ENCODE assay signal across 29 cellular contexts in the genomic region with DNA sequence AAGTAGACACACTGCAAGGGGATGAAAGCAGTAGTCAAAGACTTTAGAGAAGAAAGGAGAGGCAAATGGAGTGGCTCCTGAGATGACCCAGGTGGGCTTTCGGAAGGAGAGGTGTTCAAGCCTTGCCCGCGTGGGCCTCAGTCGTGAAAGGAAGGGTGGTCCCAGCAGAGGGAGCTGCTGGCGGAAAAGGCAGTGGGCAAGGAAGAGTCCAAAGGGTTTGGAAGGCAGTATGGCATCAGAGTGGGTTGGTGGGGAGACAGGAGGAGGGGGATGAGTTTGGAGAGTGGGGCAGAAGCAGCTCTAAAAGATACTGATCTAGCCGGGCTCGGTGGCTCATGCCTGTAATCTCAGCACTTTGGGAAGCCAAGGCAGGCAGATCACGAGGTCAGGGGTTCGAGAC.
"Had no signal": no experiment of that assay in that cellular context is flagged by ENCODE, and none has a peak within 500 bp of the region (broad histone marks: within the 10 kb centered on the region; RNA-seq: fewer than 3 reads in every experiment).

No MANE protein-coding gene starts in this region.

- H3K4me1 Mint-ChIP-seq: immature natural killer cell, naive B cell had no signal

- ATAC-seq: left colon; left lung; lower lobe of right lung; natural killer cell treated with Interleukin-12 subunit alpha and Interleukin-12 subunit beta and Interleukin-15 and Interleukin-18, amount 100 ng/mL, for 72 hours; psoas muscle; right lobe of liver had no signal

- H2AFZ ChIP-seq: parathyroid adenoma had no signal

- H3K27me3 Mint-ChIP-seq: natural killer cell treated with Interleukin-12 subunit alpha and Interleukin-12 subunit beta and Interleukin-15 and Interleukin-18, amount 100 ng/mL, for 72 hours; stimulated activated naive CD8-positive, alpha-beta T cell treated with anti-CD3 and anti-CD28 coated beads, Interleukin-15, Interleukin-2, amounts not matched to agents 100 ng/mL and 50 ng/mL, for 24 hours; type B pancreatic cell had no signal

- H3K36me3 ChIP-seq: left lung, neutrophil, right atrium auricular region, right lobe of liver, uterus had no signal

- H3K36me3 Mint-ChIP-seq: immature natural killer cell; naive B cell; natural killer cell treated with Interleukin-12 subunit alpha and Interleukin-12 subunit beta and Interleukin-15 and Interleukin-18, amount 100 ng/mL, for 72 hours; type B pancreatic cell had no signal

- H3K4me1 ChIP-seq: left lung, parathyroid adenoma, psoas muscle, right atrium auricular region, right lobe of liver, uterus had no signal

- H3K27ac Mint-ChIP-seq: immature natural killer cell; mesothelial cell of epicardium; naive B cell; stimulated activated naive CD8-positive, alpha-beta T cell treated with anti-CD3 and anti-CD28 coated beads, Interleukin-15, Interleukin-2, amounts not matched to agents 100 ng/mL and 50 ng/mL, for 24 hours; type B pancreatic cell had no signal

- H3K9ac ChIP-seq: parathyroid adenoma had no signal

- H3K9me3 ChIP-seq: left lung, lower lobe of right lung, neutrophil, psoas muscle, right atrium auricular region, right lobe of liver, tibial nerve, uterus had no signal

- DNase-seq: hypothalamus; immature natural killer cell; kidney; left colon; left lung; lower lobe of right lung; mammary epithelial cell; mesenchymal stem cell; naive B cell; occipital lobe; psoas muscle; right lobe of liver; stimulated activated CD4-positive, alpha-beta T cell treated with anti-CD3 and anti-CD28 coated beads, Interleukin-12 subunit alpha, Interleukin-12 subunit beta, amount 100 ng/mL, for 4 hours; stimulated activated CD4-positive, alpha-beta T cell treated with anti-CD3 and anti-CD28 coated beads, Interleukin-15, amount 100 ng/mL, for 24 hours; stimulated activated CD4-positive, alpha-beta T cell treated with anti-CD3 and anti-CD28 coated beads, Interleukin-2, amount 100 ng/mL, for 24 hours; stimulated activated CD4-positive, alpha-beta T cell treated with anti-CD3 and anti-CD28 coated beads, Interleukin-4, amount 100 ng/mL, for 1 hour; stimulated activated naive CD4-positive, alpha-beta T cell; uterus had no signal

- H3K4me3 Mint-ChIP-seq: immature natural killer cell; mesothelial cell of epicardium; naive B cell; natural killer cell treated with Interleukin-12 subunit alpha and Interleukin-12 subunit beta and Interleukin-15 and Interleukin-18, amount 100 ng/mL, for 72 hours; neural crest cell; stimulated activated naive CD8-positive, alpha-beta T cell treated with anti-CD3 and anti-CD28 coated beads, Interleukin-15, Interleukin-2, amounts not matched to agents 100 ng/mL and 50 ng/mL, for 24 hours; type B pancreatic cell had no signal

- H3K27ac ChIP-seq: left lung, lower lobe of right lung, neutrophil, parathyroid adenoma, psoas muscle, right atrium auricular region, right lobe of liver, skin epidermis, uterus had no signal

- H3K9me3 Mint-ChIP-seq: immature natural killer cell; mesothelial cell of epicardium; natural killer cell treated with Interleukin-12 subunit alpha and Interleukin-12 subunit beta and Interleukin-15 and Interleukin-18, amount 100 ng/mL, for 72 hours; neural crest cell; stimulated activated naive CD8-positive, alpha-beta T cell treated with anti-CD3 and anti-CD28 coated beads, Interleukin-15, Interleukin-2, amounts not matched to agents 100 ng/mL and 50 ng/mL, for 24 hours; type B pancreatic cell had no signal

- H3K4me3 ChIP-seq: left lung, lower lobe of right lung, psoas muscle, right atrium auricular region, right lobe of liver, skin epidermis, tibial nerve, uterus had no signal

- FAIRE-seq: islet of Langerhans, kidney had no signal

- H3K27me3 ChIP-seq: left lung, neutrophil, right atrium auricular region, right lobe of liver, tibial nerve, uterus had no signal

- H3K79me2 ChIP-seq: parathyroid adenoma had no signal
